14 cellular contexts compared by ENCODE assay signal in the genomic region with DNA sequence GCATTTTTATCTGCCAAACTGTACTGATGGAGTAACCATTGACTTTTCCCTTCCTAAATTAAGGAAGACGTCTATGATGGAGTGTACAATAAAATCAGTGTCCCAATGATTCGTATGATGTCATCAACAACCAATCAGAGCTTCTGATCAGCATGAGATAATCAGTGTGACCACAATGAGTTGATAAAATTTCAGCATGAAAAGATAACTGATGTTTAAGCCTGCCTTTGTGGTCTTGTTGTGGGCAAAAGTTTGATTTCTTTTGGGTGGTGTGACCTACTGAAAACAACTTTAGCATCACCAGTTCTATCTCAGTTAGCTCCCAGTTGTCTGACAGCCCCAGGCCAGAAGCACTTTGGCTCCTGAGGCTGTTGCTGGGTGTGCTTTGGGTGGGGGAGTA. TPM values are rescaled to one million over a fixed set of nuclear protein-coding genes. Genes with fewer than 3 reads are reported as not detected.
A peak's percentile ranks its signal among the peaks of the same experiment; 100 is the strongest.
DNase-seq lines count a peak whose midpoint lies in the region; ATAC-seq, FAIRE-seq and TF ChIP-seq lines count a peak whose summit lies in the region.
"Had no signal": no experiment of that assay in that cellular context is flagged by ENCODE, and none has a peak within 500 bp of the region (broad histone marks: within the 10 kb centered on the region; RNA-seq: fewer than 3 reads in every experiment).

No MANE protein-coding gene starts in this region.

- FAIRE-seq in small intestine (lab: Jason Lieb, UNC), result no peak
- FAIRE-seq: islet of Langerhans had no signal

- H3K9me3 ChIP-seq in BLaER1 (no peaks in the 10 kb centered on the region), HCT116 (ENCODE audit: control insufficient read depth in 1 of 2, insufficient read depth in 1 of 2, low read depth in 1 of 2, low read length in 2 of 2) (no peaks in the 10 kb centered on the region), small intestine (ENCODE audit: control insufficient read depth, low read depth) (no peaks in the 10 kb centered on the region)
- H3K9me3 ChIP-seq: right atrium auricular region had no signal

- H3K27ac ChIP-seq in BLaER1, result no peak overlapping the region
- H3K27ac ChIP-seq in HCT116 (ENCODE audit: low read depth, low read length), result no peak overlapping the region
- no peak overlapping the region for H3K27ac ChIP-seq in small intestine (ENCODE audit: low read depth in 1 of 2, low read length in 1 of 2)
- H3K27ac ChIP-seq: right atrium auricular region had no signal

- H4K20me1 ChIP-seq in BLaER1 (peaks cover 53% of the 10 kb centered on the region), HCT116 (ENCODE audit: insufficient read depth) (no peaks in the 10 kb centered on the region)

- TF ChIP-seq CTCF in HCT116 (IDR thresholded peaks at IDR 0.05 in 2 of 3, conservative IDR thresholded peaks at IDR 0.05 in 1 of 3; ENCODE audit: borderline replicate concordance in 1 of 3, insufficient read depth in 1 of 3, low read depth in 2 of 3, low read length in 2 of 3), result no peak
- no peak for TF ChIP-seq CTCF in omental fat pad (IDR thresholded peaks at IDR 0.05)

- H3K4me1 ChIP-seq in BLaER1 (peaks cover 16% of the 10 kb centered on the region), HCT116 (ENCODE audit: control insufficient read depth in 1 of 2, insufficient read depth in 2 of 2, low read length in 2 of 2) (peaks cover 4 to 32% of the 10 kb centered on the region in 2 experiments; a peak in 3 of 4 replicates), small intestine (ENCODE audit: control insufficient read depth in 2 of 2, insufficient read depth in 1 of 2, low read depth in 1 of 2, low read length in 1 of 2) (peaks cover 0 to 3% of the 10 kb centered on the region in 2 donors)

- H3K9ac ChIP-seq in BLaER1, result 0 out of 2 replicates have a peak overlapping the region, but pooled peaks have one; percentile 12
- H3K9ac ChIP-seq in HCT116 (ENCODE audit: low read length), result no peak overlapping the region

- H3K27ac Mint-ChIP-seq in activated naive CD4-positive, alpha-beta T cell treated with anti-CD3 and anti-CD28 coated beads, Interleukin-2, amount 50 U/mL, for 72 hours, result peak overlapping the region; percentile 74 to 77

- 54 to 74% (median 69%) methylated on average over 2 of the region's 2 CpGs for WGBS in small intestine, 3 donors

- ATAC-seq in HCT116, result no peak
- no peak for ATAC-seq in activated naive CD4-positive, alpha-beta T cell treated with anti-CD3 and anti-CD28 coated beads, Interleukin-2, amount 50 U/mL, for 72 hours
- no peak for ATAC-seq in GM18868 (IDR thresholded peaks at IDR 0.05; ENCODE audit: unreplicated experiment)
- no peak for ATAC-seq in omental fat pad (ENCODE audit: low FRiP score)

- no peak for DNase-seq in HCT116 (ENCODE audit: low read depth, low spot score)
- DNase-seq in activated naive CD4-positive, alpha-beta T cell treated with anti-CD3 and anti-CD28 coated beads, Interleukin-2, amount 50 U/mL, for 72 hours (ENCODE audit: low spot score in 2 of 2), result no peak
- DNase-seq in iris pigment epithelial cell (ENCODE audit: low read depth), result peak; percentile 41
- DNase-seq in cerebellar nuclear complex (lab: John Stamatoyannopoulos, UW), result no peak
- no peak for DNase-seq in small intestine
- DNase-seq in omental fat pad (ENCODE audit: low spot score), result no peak
- DNase-seq: C1 segment of cervical spinal cord; NCI-H187; SHP77; stimulated activated CD4-positive, alpha-beta T cell treated with anti-CD3 and anti-CD28 coated beads, Interleukin-4, amount 100 ng/mL, for 4 hours had no signal

- RAD21 ChIA-PET in HCT116 (lab: Charles Lee; ENCODE audit: low non-redundant PET in 1 of 2, low total read pairs in 2 of 2, uncharacterized antibody in 2 of 2, unreplicated experiment in 2 of 2), result no interaction called here

- H3K36me3 ChIP-seq in BLaER1, result peaks cover 62% of the 10 kb centered on the region
- peaks cover 27 to 33% of the 10 kb centered on the region in 2 experiments for H3K36me3 ChIP-seq in HCT116 (ENCODE audit: control insufficient read depth in 1 of 2, insufficient read depth in 2 of 2, low read length in 2 of 2)
- peaks cover 14 to 17% of the 10 kb centered on the region in 2 donors for H3K36me3 ChIP-seq in small intestine (ENCODE audit: control insufficient read depth in 2 of 2, insufficient read depth in 2 of 2, low read length in 2 of 2)

- H2AFZ ChIP-seq in HCT116 (ENCODE audit: low read depth, low read length, poor library complexity, severe bottlenecking), result no peak overlapping the region

- H3K4me3 ChIP-seq in BLaER1 (no peak overlapping the region), HCT116 (replicated peaks in 1 of 2; ENCODE audit: low read depth in 1 of 2, low read length in 2 of 2) (no peak overlapping the region), small intestine (ENCODE audit: low read depth in 1 of 2, low read length in 2 of 2) (no peak overlapping the region)
- H3K4me3 ChIP-seq: right atrium auricular region had no signal

- H3K79me2 ChIP-seq in HCT116 (ENCODE audit: insufficient read depth, low read length), result peaks cover 31% of the 10 kb centered on the region

- H3K27me3 ChIP-seq in BLaER1 (no peaks in the 10 kb centered on the region), HCT116 (ENCODE audit: insufficient read depth, low read length) (no peaks in the 10 kb centered on the region), small intestine (ENCODE audit: control insufficient read depth in 2 of 2, insufficient read depth in 2 of 2, low read length in 2 of 2) (no peaks in the 10 kb centered on the region)
- H3K27me3 ChIP-seq: right atrium auricular region had no signal

- BruUV-seq in HCT116 (replicated peaks; lab: Mats Ljungman, UMichigan), result TSS peak; percentile 2

- no peak for TF ChIP-seq POLR2A in HCT116 (IDR thresholded peaks at IDR 0.05; ENCODE audit: borderline replicate concordance, extremely low read depth, insufficient read depth, insufficient read length)

- H3K36me3 Mint-ChIP-seq in activated naive CD4-positive, alpha-beta T cell treated with anti-CD3 and anti-CD28 coated beads, Interleukin-2, amount 50 U/mL, for 72 hours, result peaks cover 5 to 24% of the 10 kb centered on the region in 2 donors

- no peak for TF ChIP-seq RAD21 in HCT116 (IDR thresholded peaks at IDR 0.05; ENCODE audit: low read depth)

- no peaks in the 10 kb centered on the region for H3K9me3 Mint-ChIP-seq in activated naive CD4-positive, alpha-beta T cell treated with anti-CD3 and anti-CD28 coated beads, Interleukin-2, amount 50 U/mL, for 72 hours

- intact Hi-C loops in HCT116 (cut with micrococcal nuclease), result loop anchor here (10.0 kb wide), 2 partner anchors 103 to 393 kb away; partner anchors contain the start of genes EPPIN and SNX21

- H3K9me2 ChIP-seq in HCT116 (ENCODE audit: insufficient read depth), result no peaks in the 10 kb centered on the region

- H3K4me2 ChIP-seq in BLaER1 (no peak overlapping the region), HCT116 (ENCODE audit: low read length) (no peak overlapping the region)

- POLR2A ChIA-PET in HCT116 (lab: Charles Lee), result interaction anchor here (0.9 kb wide), 1 partner anchor 11 kb away, joined by 3 read pairs; no protein-coding TSS in a partner anchor

- CTCF ChIA-PET in HCT116 (lab: Charles Lee), result interaction anchor here (1.4 kb wide), 1 partner anchor 49 kb away, joined by 4 read pairs; no protein-coding TSS in a partner anchor

TF ChIP-seq in HCT116, 20 proteins besides CTCF, POLR2A, EP300 and RAD21 (continues in another document):
- TF ChIP-seq, protein P1, sequence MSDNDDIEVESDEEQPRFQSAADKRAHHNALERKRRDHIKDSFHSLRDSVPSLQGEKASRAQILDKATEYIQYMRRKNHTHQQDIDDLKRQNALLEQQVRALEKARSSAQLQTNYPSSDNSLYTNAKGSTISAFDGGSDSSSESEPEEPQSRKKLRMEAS (IDR thresholded peaks at IDR 0.05), result no peak
- TF ChIP-seq TCF7L2 (IDR thresholded peaks at IDR 0.05; ENCODE audit: borderline replicate concordance, extremely low read depth, insufficient read depth, insufficient read length), result no peak

RNA-seq across cellular contexts. Expression of gene PCIF1, which starts 3.3 kb away (rescaled TPM):
- total RNA-seq in HCT116 (2021; ENCODE audit: unreplicated experiment) (31.8 TPM), omental fat pad (10 to 100 TPM; 18.8 to 36.9 (median 25.8) TPM)
- polyA plus RNA-seq in HCT116 (2012), result 32.4 and 33.1 TPM in 2 replicates
- 10 to 100 TPM; 31.8 to 51.0 TPM for total RNA-seq in activated naive CD4-positive, alpha-beta T cell treated with anti-CD3 and anti-CD28 coated beads, Interleukin-2, amount 50 U/mL, for 72 hours
- 10 to 100 TPM; 16.1 to 30.0 (median 25.5) TPM for polyA plus RNA-seq in small intestine

RNA-seq across cellular contexts. Expression of gene PLTP, which starts 25.8 kb away (rescaled TPM):
- total RNA-seq in HCT116 (2021; ENCODE audit: unreplicated experiment) (4.7 TPM), omental fat pad (1,000 to 10,000 TPM in 1 of 4 donors, 100 to 1,000 TPM in 3; 215 to 1,101 (median 301) TPM)
- 7.1 and 7.5 TPM in 2 replicates for polyA plus RNA-seq in HCT116 (2012)
- total RNA-seq in activated naive CD4-positive, alpha-beta T cell treated with anti-CD3 and anti-CD28 coated beads, Interleukin-2, amount 50 U/mL, for 72 hours, result 10 to 100 TPM; 11.0 to 12.9 TPM
- 10 to 100 TPM in 2 of 3 donors, 1 to 10 TPM in 1; 2.0 to 67.4 (median 16.5) TPM for polyA plus RNA-seq in small intestine

RNA-seq across cellular contexts. Expression of gene ZNF335, which starts 34.2 kb away (rescaled TPM):
- total RNA-seq in HCT116 (2021; ENCODE audit: unreplicated experiment) (20.8 TPM), omental fat pad (10 to 100 TPM; 14.5 to 29.1 (median 19.7) TPM)
- polyA plus RNA-seq in HCT116 (2012), result 17.5 and 19.2 TPM in 2 replicates
- total RNA-seq in activated naive CD4-positive, alpha-beta T cell treated with anti-CD3 and anti-CD28 coated beads, Interleukin-2, amount 50 U/mL, for 72 hours, result 10 to 100 TPM; 31.0 to 62.6 TPM
- 10 to 100 TPM; 10.7 to 20.8 (median 14.1) TPM for polyA plus RNA-seq in small intestine

RNA-seq across cellular contexts. Expression of gene CTSA, which starts 46.6 kb away (rescaled TPM):
- total RNA-seq in HCT116 (2021; ENCODE audit: unreplicated experiment) (109 TPM), omental fat pad (100 to 1,000 TPM in 1 of 4 donors, 10 to 100 TPM in 3; 79.2 to 148 (median 85.9) TPM)
- polyA plus RNA-seq in HCT116 (2012), result 116 and 130 TPM in 2 replicates
- total RNA-seq in activated naive CD4-positive, alpha-beta T cell treated with anti-CD3 and anti-CD28 coated beads, Interleukin-2, amount 50 U/mL, for 72 hours, result 10 to 100 TPM; 55.6 to 98.5 TPM
- 100 to 1,000 TPM in 2 of 3 donors, 10 to 100 TPM in 1; 78.9 to 116 (median 114) TPM for polyA plus RNA-seq in small intestine

RNA-seq across cellular contexts. Expression of gene NEURL2, which starts 46.8 kb away (rescaled TPM):
- total RNA-seq in HCT116 (2021; ENCODE audit: unreplicated experiment), result 0.96 TPM
- polyA plus RNA-seq in HCT116 (2012), result 0.27 and 0.59 TPM in 2 replicates
- total RNA-seq in activated naive CD4-positive, alpha-beta T cell treated with anti-CD3 and anti-CD28 coated beads, Interleukin-2, amount 50 U/mL, for 72 hours, result 1 to 10 TPM; 1.5 to 3.4 TPM
- 1 to 10 TPM; 2.9 to 4.2 (median 3.8) TPM for polyA plus RNA-seq in small intestine
- 10 to 100 TPM in 3 of 4 donors, 1 to 10 TPM in 1; 8.5 to 32.0 (median 11.6) TPM for total RNA-seq in omental fat pad

Comparison
In these comparisons a context has a peak if more than half of its experiments do, and no peak if none do; other contexts are left out.
1. RNA of gene PLTP, which starts 25.8 kb away (total RNA-seq): 215 to 1,101 TPM in omental fat pad; 11.0 to 12.9 TPM in activated naive CD4-positive, alpha-beta T cell treated with anti-CD3 and anti-CD28 coated beads, Interleukin-2, amount 50 U/mL, for 72 hours and 4.7 TPM in HCT116 (single experiment); every median in the first group is over 10 times any median in the second.